ENCODE assay signal across 1 cellular context in the genomic region with DNA sequence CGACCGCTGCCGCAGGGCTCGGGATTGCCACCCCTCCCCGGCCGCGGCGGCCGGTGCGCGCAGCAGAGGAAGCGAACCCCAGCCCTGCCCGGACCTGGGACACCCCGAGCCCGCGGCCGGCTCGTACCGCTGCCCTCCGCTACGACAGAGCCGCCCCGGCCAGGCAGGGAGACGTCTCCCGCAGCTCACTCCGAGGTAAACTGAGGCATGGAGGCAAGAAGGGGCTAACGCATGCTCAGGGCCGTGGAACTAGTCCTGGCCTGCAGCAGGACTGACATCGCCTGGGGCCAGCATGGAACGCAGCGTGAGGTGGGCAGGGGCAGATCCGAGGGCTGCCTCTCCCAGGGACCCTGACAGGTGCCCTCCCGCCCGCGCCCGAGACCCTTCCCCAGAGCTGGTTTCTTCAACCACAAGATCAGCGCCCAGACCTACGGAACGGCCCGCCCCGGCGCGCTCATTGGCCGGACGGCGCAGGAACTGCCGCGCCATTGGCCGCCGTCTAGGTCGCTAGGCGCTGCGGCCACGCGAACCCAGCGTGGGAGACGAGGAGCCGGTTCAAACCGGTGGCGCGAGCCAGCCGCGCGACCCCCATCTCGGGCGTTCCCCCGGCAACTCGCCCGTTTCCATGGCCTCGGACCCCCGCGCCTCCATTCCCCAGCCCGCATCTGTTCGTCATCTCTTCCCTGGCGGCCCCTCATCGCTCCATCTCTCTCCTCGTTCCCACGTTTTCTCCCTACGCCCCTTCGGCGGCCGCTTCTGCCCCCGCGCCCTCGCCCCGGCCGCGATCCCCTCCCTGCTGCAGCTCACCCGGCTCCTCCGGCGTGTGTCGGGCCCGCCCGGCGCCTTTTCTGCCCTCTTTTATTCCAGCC.
TF ChIP-seq lines count a peak whose summit lies in the region.

Gene SLC43A2, minus strand, starts transcription at position 848 of the 869 bp plus-strand sequence. CDS start 960 bp downstream, outside the sequence.

TF ChIP-seq in K562, 482 proteins besides CTCF, POLR2A, EP300 and RAD21 (continued from another document and continues in another):
- TF ChIP-seq MGA (IDR thresholded peaks at IDR 0.05) (peak; percentile 83), ATF1 (CRISPR knock-in tag; IDR thresholded peaks at IDR 0.05) (no peak), ATF1 (tag; IDR thresholded peaks at IDR 0.05) (peak; percentile 60; the same call in 1 of the 2 replicates), ZBTB9 (CRISPR knock-in tag; IDR thresholded peaks at IDR 0.05) (0 out of 2 replicates have a peak, but pooled peaks have one; percentile 18), ZBTB26 (CRISPR knock-in tag; IDR thresholded peaks at IDR 0.05) (0 out of 2 replicates have a peak, but pooled peaks have one; percentile 18), NFE2L1 (tag; IDR thresholded peaks at IDR 0.05; ENCODE audit: borderline replicate concordance, low read depth) (no peak), YY1 (IDR thresholded peaks at IDR 0.05; ENCODE audit: borderline replicate concordance in 1 of 3, control insufficient read depth in 1 of 3, extremely low read depth in 1 of 3, insufficient read depth in 3 of 3, insufficient read length in 1 of 3, insufficient replicate concordance in 2 of 3, low read depth in 1 of 3, low read length in 2 of 3) (peak in 2 of 3 experiments; percentile 15 to 30), GMEB1 (CRISPR knock-in tag; IDR thresholded peaks at IDR 0.05) (peak; percentile 16; the same call in 1 of the 2 replicates), WHSC1 (IDR thresholded peaks at IDR 0.05; ENCODE audit: low read length) (no peak), HDGF (IDR thresholded peaks at IDR 0.05) (no peak), CHCHD3 (CRISPR knock-in tag; IDR thresholded peaks at IDR 0.05) (no peak), NFRKB (IDR thresholded peaks at IDR 0.05; ENCODE audit: low read depth) (peak; percentile 59; the same call in 1 of the 2 replicates), ZFP91 (CRISPR knock-in tag; IDR thresholded peaks at IDR 0.05) (no peak), KDM1A (IDR thresholded peaks at IDR 0.05) (peak in 1 of 2 experiments; percentile 53; a peak in 1 of 4 replicates), HNRNPL (IDR thresholded peaks at IDR 0.05; ENCODE audit: low read depth, low read length) (no peak), TSC22D4 (tag; IDR thresholded peaks at IDR 0.05) (no peak), LEF1 (IDR thresholded peaks at IDR 0.05) (0 out of 2 replicates have a peak, but pooled peaks have one; percentile 51), U2AF1 (optimal IDR thresholded peaks at IDR 0.05; ENCODE audit: low read depth, low read length) (no peak), NRF1 (conservative IDR thresholded peaks at IDR 0.05 in 1 of 2, IDR thresholded peaks at IDR 0.05 in 1 of 2) (peak; percentile 70 to 76), DNMT1 (IDR thresholded peaks at IDR 0.05) (no peak), BACH1 (tag; IDR thresholded peaks at IDR 0.05) (no peak), ZNF586 (CRISPR knock-in tag; conservative IDR thresholded peaks at IDR 0.05) (no peak), ZEB2 (IDR thresholded peaks at IDR 0.05) (no peak), NFIC (IDR thresholded peaks at IDR 0.05) (no peak; the same call in 1 of the 2 replicates), ZBTB7A (IDR thresholded peaks at IDR 0.05; ENCODE audit: borderline replicate concordance, control insufficient read depth, low read depth, low read length) (peak; percentile 100), ZNF134 (CRISPR knock-in tag; conservative IDR thresholded peaks at IDR 0.05) (no peak)
- TF ChIP-seq, protein P1, sequence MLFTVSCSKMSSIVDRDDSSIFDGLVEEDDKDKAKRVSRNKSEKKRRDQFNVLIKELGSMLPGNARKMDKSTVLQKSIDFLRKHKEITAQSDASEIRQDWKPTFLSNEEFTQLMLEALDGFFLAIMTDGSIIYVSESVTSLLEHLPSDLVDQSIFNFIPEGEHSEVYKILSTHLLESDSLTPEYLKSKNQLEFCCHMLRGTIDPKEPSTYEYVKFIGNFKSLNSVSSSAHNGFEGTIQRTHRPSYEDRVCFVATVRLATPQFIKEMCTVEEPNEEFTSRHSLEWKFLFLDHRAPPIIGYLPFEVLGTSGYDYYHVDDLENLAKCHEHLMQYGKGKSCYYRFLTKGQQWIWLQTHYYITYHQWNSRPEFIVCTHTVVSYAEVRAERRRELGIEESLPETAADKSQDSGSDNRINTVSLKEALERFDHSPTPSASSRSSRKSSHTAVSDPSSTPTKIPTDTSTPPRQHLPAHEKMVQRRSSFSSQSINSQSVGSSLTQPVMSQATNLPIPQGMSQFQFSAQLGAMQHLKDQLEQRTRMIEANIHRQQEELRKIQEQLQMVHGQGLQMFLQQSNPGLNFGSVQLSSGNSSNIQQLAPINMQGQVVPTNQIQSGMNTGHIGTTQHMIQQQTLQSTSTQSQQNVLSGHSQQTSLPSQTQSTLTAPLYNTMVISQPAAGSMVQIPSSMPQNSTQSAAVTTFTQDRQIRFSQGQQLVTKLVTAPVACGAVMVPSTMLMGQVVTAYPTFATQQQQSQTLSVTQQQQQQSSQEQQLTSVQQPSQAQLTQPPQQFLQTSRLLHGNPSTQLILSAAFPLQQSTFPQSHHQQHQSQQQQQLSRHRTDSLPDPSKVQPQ (CRISPR knock-in tag; IDR thresholded peaks at IDR 0.05; ENCODE audit: borderline replicate concordance): no peak
- TF ChIP-seq, protein P2, sequence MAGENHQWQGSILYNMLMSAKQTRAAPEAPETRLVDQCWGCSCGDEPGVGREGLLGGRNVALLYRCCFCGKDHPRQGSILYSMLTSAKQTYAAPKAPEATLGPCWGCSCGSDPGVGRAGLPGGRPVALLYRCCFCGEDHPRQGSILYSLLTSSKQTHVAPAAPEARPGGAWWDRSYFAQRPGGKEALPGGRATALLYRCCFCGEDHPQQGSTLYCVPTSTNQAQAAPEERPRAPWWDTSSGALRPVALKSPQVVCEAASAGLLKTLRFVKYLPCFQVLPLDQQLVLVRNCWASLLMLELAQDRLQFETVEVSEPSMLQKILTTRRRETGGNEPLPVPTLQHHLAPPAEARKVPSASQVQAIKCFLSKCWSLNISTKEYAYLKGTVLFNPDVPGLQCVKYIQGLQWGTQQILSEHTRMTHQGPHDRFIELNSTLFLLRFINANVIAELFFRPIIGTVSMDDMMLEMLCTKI (IDR thresholded peaks at IDR 0.05; ENCODE audit: partially characterized antibody): no peak
